Comparison of ENCODE assay signal across 8 cellular contexts in the genomic region with DNA sequence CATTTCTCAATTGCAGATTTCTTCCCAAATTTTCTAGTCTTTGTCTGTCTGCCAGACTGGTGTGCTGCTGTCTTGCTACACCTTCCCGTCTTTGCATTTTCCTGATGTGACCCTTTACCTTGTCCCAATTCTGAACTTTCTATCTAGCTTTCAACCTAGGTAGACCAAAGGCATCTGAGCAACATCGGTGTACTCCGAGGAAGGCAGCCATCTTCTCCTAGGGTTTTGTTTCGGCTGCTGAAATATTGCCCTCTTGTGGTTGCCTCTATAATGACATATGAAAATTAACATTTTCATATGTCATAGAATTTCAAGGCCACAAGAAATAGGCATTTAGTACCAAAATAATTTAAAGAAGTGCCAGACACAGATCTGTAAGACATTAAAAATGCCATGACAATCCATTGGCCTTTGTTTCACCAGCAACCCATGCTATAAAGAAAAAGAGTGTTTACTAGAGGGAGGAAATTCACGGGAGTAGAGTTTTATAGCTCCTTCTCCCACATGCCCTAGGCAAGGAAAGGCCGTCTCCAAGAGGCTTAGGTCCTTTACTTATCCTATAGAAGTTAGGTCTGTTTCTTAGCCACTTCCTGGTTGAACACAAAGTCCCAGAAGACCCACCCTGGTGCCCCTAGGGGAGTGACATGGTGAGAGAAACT. TPM values are rescaled to one million over a fixed set of nuclear protein-coding genes. Genes with fewer than 3 reads are reported as not detected.
DNase-seq lines count a peak whose midpoint lies in the region; ATAC-seq, FAIRE-seq and TF ChIP-seq lines count a peak whose summit lies in the region.

No MANE protein-coding gene starts in this region.

- H3K9me3 Mint-ChIP-seq in osteocyte (ENCODE audit: unreplicated experiment), result no peaks in the 10 kb centered on the region

- WGBS in A549 (ENCODE audit: missing lambda C conversion rate), result 18% methylated on average over 6 of the region's 6 CpGs

- H3K27me3 Mint-ChIP-seq in osteocyte (ENCODE audit: unreplicated experiment), result peaks cover 20% of the 10 kb centered on the region

- peak overlapping the region; percentile 10; the same call in 1 of the 3 replicates for H3K4me3 ChIP-seq in A549
- H3K4me3 ChIP-seq in GM12864 (ENCODE audit: low read depth, low read length), result no peak overlapping the region; the same call in 1 of the 2 replicates

- no peaks in the 10 kb centered on the region for H3K36me3 Mint-ChIP-seq in osteocyte (ENCODE audit: unreplicated experiment)

- CTCF ChIA-PET in A549 (lab: Yijun Ruan, JAX), result interaction anchor here (0.6 to 11.7 kb wide), 22 partner anchors 9 to 728 kb away, joined by 3 to 175 read pairs (median 4); a partner anchor contains a TSS

- TF ChIP-seq CTCF in A549 (IDR thresholded peaks at IDR 0.05), result peak; percentile 75
- peak; percentile 64 for TF ChIP-seq CTCF in GM12864 (IDR thresholded peaks at IDR 0.05; ENCODE audit: low read depth, low read length, missing control alignments)
- peak; percentile 67 for TF ChIP-seq CTCF in osteocyte (IDR thresholded peaks at IDR 0.05)

- peak overlapping the region; percentile 38 for H3K4me3 Mint-ChIP-seq in osteocyte (ENCODE audit: unreplicated experiment)

- H3K4me1 Mint-ChIP-seq in osteocyte (ENCODE audit: unreplicated experiment), result peaks cover 15% of the 10 kb centered on the region

- no peaks in the 10 kb centered on the region for H3K9me3 ChIP-seq in A549

- TF ChIP-seq POLR2A in A549 (IDR thresholded peaks at IDR 0.05; ENCODE audit: low read length), result no peak

- H3K27ac ChIP-seq in A549, result no peak overlapping the region

- no peaks in the 10 kb centered on the region for H3K4me1 ChIP-seq in A549

- no peak overlapping the region for H3K27ac Mint-ChIP-seq in osteocyte (ENCODE audit: unreplicated experiment)

- peak; percentile 43 to 56; a peak in 4 of 5 replicates for TF ChIP-seq RAD21 in A549 (conservative IDR thresholded peaks at IDR 0.05 in 1 of 2, IDR thresholded peaks at IDR 0.05 in 1 of 2)

- POLR2A ChIA-PET in A549 (lab: Yijun Ruan, JAX), result no interaction called here

- peak overlapping the region; percentile 55 for H3K4me2 ChIP-seq in A549

- FAIRE-seq in A549 (lab: Jason Lieb, UNC), result no peak

- peak; percentile 59 to 77; a peak in 4 of 6 replicates for ATAC-seq in A549
- peak; percentile 74 for ATAC-seq in HG02852 (IDR thresholded peaks at IDR 0.05; ENCODE audit: unreplicated experiment)
- ATAC-seq in HG02840 (IDR thresholded peaks at IDR 0.05; ENCODE audit: low FRiP score, unreplicated experiment), result no peak

- TF ChIP-seq EP300 in A549 (IDR thresholded peaks at IDR 0.05), result no peak

- peak; percentile 37 to 53 for DNase-seq in A549 (ENCODE audit: low read depth in 1 of 2, low spot score in 1 of 2)
- DNase-seq in GM12864 (ENCODE audit: low read depth), result peak; percentile 16
- DNase-seq in NCI-H69 (lab: John Stamatoyannopoulos, UW), result peak; percentile 40
- DNase-seq in activated CD8-positive, alpha-beta memory T cell treated with anti-CD3 and anti-CD28 coated beads, Interleukin-2, amount 50 U/mL, for 1 hour (ENCODE audit: extremely low read depth), result peak; percentile 11
- DNase-seq in fibroblast of the conjunctiva (ENCODE audit: low read depth), result peak; percentile 35
- no peak for DNase-seq in osteocyte (ENCODE audit: extremely low spot score, unreplicated experiment)

TF ChIP-seq in A549, 52 proteins besides CTCF, POLR2A, EP300 and RAD21:
- no peak for TF ChIP-seq RNF2 (IDR thresholded peaks at IDR 0.05; ENCODE audit: borderline replicate concordance, low read depth)
- peak; percentile 53 for TF ChIP-seq SMC3 (IDR thresholded peaks at IDR 0.05)

RNA-seq across cellular contexts. Expression of a gene that starts 23.4 kb away (rescaled TPM):
- polyA plus RNA-seq in A549 (2011; rRNA removed) (not detected in 2 replicates), A549 (2017; fragmentation: RNase III; extraction: RNeasy Plus Mini Kit Qiagen cat#74134 plus additional on column Dnase treatment) (not detected in 3 replicates)
- polyA plus RNA-seq in A549 (2012; cell fraction: cytosol; rRNA removed), result not detected in 2 replicates
- not detected in 2 replicates for polyA plus RNA-seq in A549 (2012; cell fraction: nucleus; rRNA removed)
- polyA minus RNA-seq in A549 (2011; rRNA and poly(A)+ RNA removed), result not detected in 2 replicates
- not detected in 2 replicates for total RNA-seq in osteocyte

RNA-seq across cellular contexts. Expression of a gene that starts 41.4 kb away (rescaled TPM):
- 0.14 and 0.33 TPM in 2 replicates for polyA plus RNA-seq in A549 (2011; rRNA removed)
- polyA plus RNA-seq in A549 (2012; cell fraction: cytosol; rRNA removed), result 0.01 TPM in 2 replicates
- 0.15 and 0.16 TPM in 2 replicates for polyA plus RNA-seq in A549 (2012; cell fraction: nucleus; rRNA removed)
- polyA plus RNA-seq in A549 (2017; fragmentation: RNase III; extraction: RNeasy Plus Mini Kit Qiagen cat#74134 plus additional on column Dnase treatment), result not detected in 3 replicates
- polyA minus RNA-seq in A549 (2011; rRNA and poly(A)+ RNA removed), result not detected in 2 replicates
- total RNA-seq in osteocyte, result 0.50 and 1.5 TPM in 2 replicates

RNA-seq across cellular contexts. Expression of a gene that starts 48.6 kb away (rescaled TPM):
- polyA plus RNA-seq in A549 (2011; rRNA removed) (not detected in 2 replicates), A549 (2017; fragmentation: RNase III; extraction: RNeasy Plus Mini Kit Qiagen cat#74134 plus additional on column Dnase treatment) (not detected in 3 replicates)
- polyA plus RNA-seq in A549 (2012; cell fraction: cytosol; rRNA removed), result not detected in 2 replicates
- polyA plus RNA-seq in A549 (2012; cell fraction: nucleus; rRNA removed), result not detected in 2 replicates
- not detected in 2 replicates for polyA minus RNA-seq in A549 (2011; rRNA and poly(A)+ RNA removed)
- not detected in 2 replicates for total RNA-seq in osteocyte
